Comparison of ENCODE assay signal across 9 cellular contexts in the genomic region with DNA sequence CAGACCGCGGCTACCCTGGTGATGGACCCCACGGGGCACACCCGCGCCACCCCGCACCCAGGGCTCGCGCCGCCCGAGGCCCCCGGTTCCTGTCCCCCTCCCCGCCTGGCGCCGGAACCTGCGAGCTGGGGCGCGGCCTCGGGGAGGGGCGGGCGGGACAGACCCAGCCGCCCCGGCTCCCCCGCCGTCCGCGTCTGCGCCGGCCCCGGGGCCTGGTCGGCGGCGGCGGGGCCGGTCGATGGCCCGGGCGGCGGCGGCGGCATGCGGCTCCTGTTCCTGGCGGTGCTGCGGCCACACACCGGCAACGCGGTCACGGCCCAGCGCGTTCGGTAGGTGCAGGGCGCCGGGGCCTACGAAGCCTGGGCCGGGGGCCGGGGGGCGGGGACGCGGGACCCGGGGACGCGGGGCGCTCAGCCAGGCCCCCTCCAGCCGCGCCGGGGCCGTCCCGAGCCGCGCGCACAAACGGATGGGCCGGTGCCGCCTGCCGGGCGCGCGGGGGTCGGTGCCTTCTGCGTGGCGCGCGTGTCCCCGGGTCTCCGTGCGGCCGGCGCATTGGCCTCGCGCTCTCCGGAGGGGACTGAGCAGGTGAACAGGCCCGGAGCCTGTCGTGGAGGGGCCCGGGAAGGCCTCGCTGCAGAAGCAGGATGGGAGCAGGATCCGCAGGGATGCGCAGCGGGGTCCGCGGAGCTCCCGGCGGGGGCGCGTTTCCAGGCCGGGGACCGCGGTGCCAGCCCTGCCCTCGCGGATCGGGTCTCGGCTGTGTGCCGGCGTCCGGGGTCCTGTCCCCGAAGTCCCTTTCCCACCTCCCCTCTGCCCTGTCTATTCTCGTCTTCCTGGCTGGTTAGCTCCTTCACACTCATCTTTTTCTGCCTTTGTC. TPM values are rescaled to one million over a fixed set of nuclear protein-coding genes. Genes with fewer than 3 reads are reported as not detected.
DNase-seq lines count a peak whose midpoint lies in the region; ATAC-seq and TF ChIP-seq lines count a peak whose summit lies in the region.
"Had no signal": no experiment of that assay in that cellular context is flagged by ENCODE, and none has a peak within 500 bp of the region (broad histone marks: within the 10 kb centered on the region; RNA-seq: fewer than 3 reads in every experiment).

A gene (plus strand): TSS at position 158 of the 877 bp plus-strand sequence. CDS start 104 bp downstream, at position 262.

- peak within 1 kb of the TSS; percentile 61 for H3K4me3 Mint-ChIP-seq in mesothelial cell of epicardium
- no peak within 1 kb of the TSS for H3K4me3 Mint-ChIP-seq in CD8-positive, alpha-beta T cell
- H3K4me3 Mint-ChIP-seq: activated naive CD8-positive, alpha-beta T cell had no signal

- H3K27ac Mint-ChIP-seq in mesothelial cell of epicardium = no peak within 1 kb of the TSS
- no peak within 1 kb of the TSS for H3K27ac Mint-ChIP-seq in CD8-positive, alpha-beta T cell
- H3K27ac Mint-ChIP-seq: activated naive CD8-positive, alpha-beta T cell had no signal

- peak within 1 kb of the TSS; percentile 95 for H3K27ac ChIP-seq in BLaER1
- H3K27ac ChIP-seq in CD8-positive, alpha-beta T cell (ENCODE audit: low read depth, low read length) = no peak within 1 kb of the TSS

- H3K4me1 Mint-ChIP-seq in mesothelial cell of epicardium = no peaks in the 10 kb centered on the region
- H3K4me1 Mint-ChIP-seq in CD8-positive, alpha-beta T cell (ENCODE audit: low read depth) = peaks cover 2% of the 10 kb centered on the region

- peaks cover 87% of the 10 kb centered on the region for H3K4me1 ChIP-seq in BLaER1
- no peaks in the 10 kb centered on the region for H3K4me1 ChIP-seq in CD8-positive, alpha-beta T cell (ENCODE audit: insufficient read depth, low read length)

- H3K4me3 ChIP-seq in BLaER1 = peak within 1 kb of the TSS; percentile 90
- H3K4me3 ChIP-seq in CD8-positive, alpha-beta T cell (ENCODE audit: low read depth, low read length) = no peak within 1 kb of the TSS

- DNase-seq in astrocyte of the hippocampus (ENCODE audit: low read depth, low spot score) = peak; percentile 32
- DNase-seq in mesothelial cell of epicardium (ENCODE audit: low spot score in 2 of 2, unreplicated experiment in 2 of 2) = peak in 1 of 2 experiments; percentile 41
- no peak for DNase-seq in NCI-H1105 treated with DMSO at 0.1 percent for 48 hours (lab: John Stamatoyannopoulos, UW)
- DNase-seq in CD1c-positive myeloid dendritic cell (ENCODE audit: extremely low spot score) = no peak
- DNase-seq in NCI-H1694 (lab: John Stamatoyannopoulos, UW) = no peak
- no peak for DNase-seq in CD8-positive, alpha-beta T cell

- H3K36me3 Mint-ChIP-seq in mesothelial cell of epicardium = no peaks in the 10 kb centered on the region
- H3K36me3 Mint-ChIP-seq in CD8-positive, alpha-beta T cell = no peaks in the 10 kb centered on the region
- H3K36me3 Mint-ChIP-seq: activated naive CD8-positive, alpha-beta T cell had no signal

- peaks cover 18% of the 10 kb centered on the region; the same call in 1 of the 2 replicates for H3K36me3 ChIP-seq in BLaER1
- H3K36me3 ChIP-seq in CD8-positive, alpha-beta T cell (ENCODE audit: insufficient read depth, low read length) = no peaks in the 10 kb centered on the region

- peak; percentile 35 for ATAC-seq in GM19023 (IDR thresholded peaks at IDR 0.05; ENCODE audit: unreplicated experiment)
- no peak for ATAC-seq in CD8-positive, alpha-beta T cell

- intact Hi-C loops in CD8-positive, alpha-beta T cell (cut with DNase I, micrococcal nuclease) = no loop called here

- no peaks in the 10 kb centered on the region for H3K27me3 ChIP-seq in BLaER1
- H3K27me3 ChIP-seq in CD8-positive, alpha-beta T cell (ENCODE audit: insufficient read depth, low read length) = no peaks in the 10 kb centered on the region

- H3K9me3 ChIP-seq in BLaER1 = no peaks in the 10 kb centered on the region
- no peaks in the 10 kb centered on the region for H3K9me3 ChIP-seq in CD8-positive, alpha-beta T cell (ENCODE audit: low read length)

- peak within 1 kb of the TSS; percentile 92 for H3K4me2 ChIP-seq in BLaER1

- POLR2A ChIA-PET in CD8-positive, alpha-beta T cell (lab: Charles Lee) = no interaction called here

- no peaks in the 10 kb centered on the region for H4K20me1 ChIP-seq in BLaER1

- CTCF ChIA-PET in CD8-positive, alpha-beta T cell (lab: Charles Lee) = no interaction called here

- no peak for TF ChIP-seq CTCF in mesothelial cell of epicardium (IDR thresholded peaks at IDR 0.05; ENCODE audit: unreplicated experiment)
- TF ChIP-seq CTCF in CD8-positive, alpha-beta T cell (IDR thresholded peaks at IDR 0.05) = no peak

- H3K9me3 Mint-ChIP-seq in mesothelial cell of epicardium = no peaks in the 10 kb centered on the region
- no peaks in the 10 kb centered on the region for H3K9me3 Mint-ChIP-seq in CD8-positive, alpha-beta T cell

- peaks cover 82% of the 10 kb centered on the region for H3K27me3 Mint-ChIP-seq in mesothelial cell of epicardium (ENCODE audit: low read depth)
- peaks cover 28% of the 10 kb centered on the region for H3K27me3 Mint-ChIP-seq in CD8-positive, alpha-beta T cell (ENCODE audit: low read depth)

- peak within 1 kb of the TSS; percentile 93 for H3K9ac ChIP-seq in BLaER1

RNA-seq across cellular contexts. Expression of the gene that starts here (rescaled TPM):
- 1.3 to 1.6 TPM (median 1.5 TPM) in 3 replicates for total RNA-seq in mesothelial cell of epicardium
- not detected for total RNA-seq in CD8-positive, alpha-beta T cell
